Comparison of ENCODE assay signal across 8 cellular contexts in the genomic region with DNA sequence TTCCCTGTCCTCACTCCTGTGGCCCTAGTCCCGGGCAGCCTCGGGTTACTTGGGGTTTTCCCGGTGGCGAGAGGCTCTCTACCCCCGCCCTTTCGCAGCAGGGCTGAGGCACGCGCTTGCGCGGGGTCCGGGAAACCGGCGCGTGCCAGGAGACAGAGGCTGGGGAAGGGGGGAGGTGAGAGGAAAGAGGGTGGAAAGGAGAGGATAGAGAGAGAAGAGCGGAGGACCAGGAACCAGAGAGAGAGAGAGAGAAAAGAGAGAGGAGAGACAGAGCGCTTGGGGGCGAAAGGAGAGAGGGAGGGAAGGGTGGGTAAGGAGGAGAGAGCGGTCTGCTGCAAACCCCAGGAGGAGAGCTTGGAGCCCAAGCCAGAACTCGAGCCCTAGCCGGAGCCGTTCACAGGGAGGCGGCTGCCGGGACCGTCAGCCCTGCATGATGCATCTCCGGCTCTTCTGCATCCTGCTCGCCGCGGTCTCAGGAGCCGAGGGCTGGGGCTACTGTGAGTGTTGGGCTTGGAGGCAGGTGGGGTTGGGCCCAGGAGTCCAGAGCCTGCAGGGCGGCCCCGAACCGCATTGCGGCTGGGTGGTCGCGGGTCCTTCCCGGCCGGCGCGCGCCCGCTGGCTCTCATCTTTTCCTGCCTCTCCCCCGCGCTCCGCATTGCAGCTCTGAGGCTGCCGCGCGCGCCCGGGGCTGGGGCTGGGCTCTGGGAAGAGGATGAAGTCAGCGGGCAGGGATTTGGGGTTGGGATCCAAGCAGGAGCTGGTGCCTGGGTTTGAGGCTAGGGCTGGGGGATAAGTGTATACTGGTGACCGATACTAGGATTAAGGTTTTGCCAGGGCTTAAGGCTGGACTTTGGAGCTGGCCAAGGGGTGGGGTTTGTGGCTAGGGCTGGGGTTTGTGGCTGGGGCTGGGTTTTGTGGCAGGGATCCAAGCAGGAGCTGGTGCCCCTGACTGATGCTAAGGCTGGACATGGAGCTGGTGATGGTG. TPM values are rescaled to one million over a fixed set of nuclear protein-coding genes. Genes with fewer than 3 reads are reported as not detected.
DNase-seq lines count a peak whose midpoint lies in the region; ATAC-seq and TF ChIP-seq lines count a peak whose summit lies in the region.

CNTNAP1 (plus strand) TSS at position 132 of the 985 bp plus-strand sequence; CDS start at position 431, 299 bp downstream.

- intact Hi-C loops in mucosa of descending colon (cut with DNase I, micrococcal nuclease) = no loop called here

- no peak within 1 kb of the TSS for H3K4me3 ChIP-seq in mucosa of descending colon

- H3K4me1 ChIP-seq in mucosa of descending colon (ENCODE audit: low read depth) = peaks cover 56% of the 10 kb centered on the region

- peak; percentile 50 for DNase-seq in DMS153 treated with DMSO at 0.1 percent for 48 hours (lab: John Stamatoyannopoulos, UW; ENCODE audit: unreplicated experiment)
- DNase-seq in DMS153 (lab: John Stamatoyannopoulos, UW) = no peak
- peak; percentile 81 for DNase-seq in M059J (ENCODE audit: low read depth)
- peak; percentile 42 for DNase-seq in UCSD-AML1 (lab: John Stamatoyannopoulos, UW; ENCODE audit: unreplicated experiment)
- DNase-seq in epidermal melanocyte (ENCODE audit: insufficient read length, low spot score) = peak; percentile 92
- peak in 2 of 3 donors; percentile 55 to 72 for DNase-seq in mucosa of descending colon
- DNase-seq in ureter (ENCODE audit: low spot score) = peak; percentile 78

- no peak for TF ChIP-seq CTCF in mucosa of descending colon (IDR thresholded peaks at IDR 0.05)

- ATAC-seq in mucosa of descending colon (peak; percentile 6), GM18907 (IDR thresholded peaks at IDR 0.05; ENCODE audit: unreplicated experiment) (no peak)

- H3K36me3 ChIP-seq in mucosa of descending colon (ENCODE audit: low read depth) = no peaks in the 10 kb centered on the region

- H3K9me3 ChIP-seq in mucosa of descending colon = no peaks in the 10 kb centered on the region

RNA-seq across cellular contexts. Expression of gene CNTNAP1, which starts in this region (rescaled TPM):
- total RNA-seq in M059J (2014; rRNA removed; shearing (Covaris generic)) = 5.4 and 11.8 TPM in 2 replicates
- total RNA-seq in mucosa of descending colon (10 to 100 TPM in 1 of 3 donors, 1 to 10 TPM in 2; 1.4 to 37.4 (median 7.1) TPM), ureter (15.3 TPM)
